Comparison of ENCODE assay signal across 15 cellular contexts in the genomic region with DNA sequence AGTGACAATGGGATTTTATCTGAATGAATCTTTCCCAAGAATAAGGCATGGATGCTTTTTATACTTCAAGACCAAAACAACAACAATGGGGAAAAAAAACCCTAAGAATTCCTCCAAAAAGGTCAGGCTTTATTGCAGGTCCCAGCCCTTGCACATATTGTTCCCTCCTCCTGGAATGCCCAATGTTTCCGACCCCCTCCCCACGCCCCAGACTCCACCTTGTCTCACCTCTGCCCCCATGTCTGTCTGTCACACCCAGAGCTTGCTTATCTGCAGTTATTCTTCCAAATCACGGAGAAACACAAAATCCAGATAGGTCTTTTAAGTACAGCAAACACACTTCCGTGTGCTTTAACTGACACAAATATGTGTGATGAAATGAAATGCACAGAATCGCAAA.
"Had no signal": no experiment of that assay in that cellular context is flagged by ENCODE, and none has a peak within 500 bp of the region (broad histone marks: within the 10 kb centered on the region; RNA-seq: fewer than 3 reads in every experiment).

No MANE protein-coding gene starts in this region.

- H3K4me3 Mint-ChIP-seq: activated naive CD4-positive, alpha-beta T cell treated with anti-CD3 and anti-CD28 coated beads, Interleukin-2, amount 10 ng/mL, durations not matched to agents 7 days and 5 days; naive thymus-derived CD8-positive, alpha-beta T cell had no signal

- ATAC-seq: naive thymus-derived CD8-positive, alpha-beta T cell had no signal

- DNase-seq: activated CD4-positive, alpha-beta T cell treated with anti-CD3 and anti-CD28 coated beads for 1 hour; activated CD4-positive, alpha-beta T cell treated with anti-CD3 and anti-CD28 coated beads, Interleukin-2, amount 50 U/mL, for 48 hours; activated naive CD4-positive, alpha-beta T cell treated with anti-CD3 and anti-CD28 coated beads, Interleukin-2, amount 10 ng/mL, durations not matched to agents 7 days and 5 days; activated T-cell treated with anti-CD3 and anti-CD28 coated beads, Interleukin-2, amount 50 U/mL, for 1 hour; amniotic stem cell; mesenchymal stem cell; naive thymus-derived CD8-positive, alpha-beta T cell; sigmoid colon; spleen; stimulated activated CD4-positive, alpha-beta T cell treated with anti-CD3 and anti-CD28 coated beads, Interleukin-4, amount 100 ng/mL, for 4 hours; stimulated activated naive CD4-positive, alpha-beta T cell; T-helper 2 cell; thyroid gland; WERI-Rb-1 had no signal

- H3K27me3 ChIP-seq: ovary, sigmoid colon, spleen, thyroid gland had no signal

- H3K27ac Mint-ChIP-seq: activated naive CD4-positive, alpha-beta T cell treated with anti-CD3 and anti-CD28 coated beads, Interleukin-2, amount 10 ng/mL, durations not matched to agents 7 days and 5 days had no signal

- H3K27ac ChIP-seq: ovary, sigmoid colon, thyroid gland, WERI-Rb-1 had no signal

- H3K27me3 Mint-ChIP-seq: activated naive CD4-positive, alpha-beta T cell treated with anti-CD3 and anti-CD28 coated beads, Interleukin-2, amount 10 ng/mL, durations not matched to agents 7 days and 5 days; naive thymus-derived CD8-positive, alpha-beta T cell had no signal

- H3K9me3 ChIP-seq: ovary, sigmoid colon, thyroid gland had no signal

- H3K4me3 ChIP-seq: ovary, sigmoid colon, spleen, thyroid gland had no signal

- H3K36me3 ChIP-seq: ovary, sigmoid colon, thyroid gland, WERI-Rb-1 had no signal
